Comparison of ENCODE assay signal across 10 cellular contexts in the genomic region with DNA sequence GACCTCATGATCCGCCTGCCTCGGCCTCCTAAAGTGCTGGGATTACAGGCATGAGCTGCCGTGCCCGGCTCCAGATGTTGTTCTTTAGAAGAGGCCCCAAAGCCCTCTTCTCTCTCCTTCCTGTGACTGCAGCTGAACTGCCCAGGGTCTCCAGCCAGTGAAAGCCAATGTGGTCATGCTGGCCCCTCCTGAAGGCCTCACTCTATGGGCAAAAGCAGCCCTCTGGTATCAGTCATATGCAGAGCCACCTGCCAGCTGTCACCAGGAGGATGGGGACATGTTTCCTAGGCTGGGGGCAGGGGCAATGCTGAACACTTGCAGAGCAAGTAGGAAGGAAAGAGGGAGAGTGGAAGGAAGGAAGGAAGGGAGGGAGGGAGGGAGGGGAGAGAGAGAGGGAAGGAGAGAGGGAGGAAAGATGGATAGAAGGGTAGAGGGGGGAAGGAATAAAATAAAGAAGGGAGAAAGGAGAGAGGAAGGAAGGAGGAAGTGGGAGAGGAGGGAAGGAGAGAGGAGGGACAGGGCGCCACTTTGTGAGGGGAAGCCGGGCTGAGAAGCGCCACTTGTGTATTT. TPM values are rescaled to one million over a fixed set of nuclear protein-coding genes. Genes with fewer than 3 reads are reported as not detected.
DNase-seq lines count a peak whose midpoint lies in the region; ATAC-seq, FAIRE-seq and TF ChIP-seq lines count a peak whose summit lies in the region.
"Had no signal": no experiment of that assay in that cellular context is flagged by ENCODE, and none has a peak within 500 bp of the region (broad histone marks: within the 10 kb centered on the region; RNA-seq: fewer than 3 reads in every experiment).

No MANE protein-coding gene starts in this region.

- H3K27me3 ChIP-seq in ACC112 (ENCODE audit: insufficient read depth, low read length) (no peaks in the 10 kb centered on the region), HL-60 (ENCODE audit: insufficient read depth, poor library complexity, severe bottlenecking) (no peaks in the 10 kb centered on the region)
- H3K27me3 ChIP-seq: pancreas had no signal

- TF ChIP-seq CTCF in HL-60 (IDR thresholded peaks at IDR 0.05; ENCODE audit: insufficient read depth, low read length): no peak
- TF ChIP-seq CTCF in coronary artery (IDR thresholded peaks at IDR 0.05): no peak
- TF ChIP-seq CTCF in neural crest cell (conservative IDR thresholded peaks at IDR 0.05): no peak

- H3K4me3 ChIP-seq in ACC112 (ENCODE audit: low read depth, low read length): no peak overlapping the region
- no peak overlapping the region for H3K4me3 ChIP-seq in HL-60 (replicated peaks; ENCODE audit: insufficient read depth, low read length)
- peak overlapping the region; percentile 42 for H3K4me3 ChIP-seq in coronary artery
- H3K4me3 ChIP-seq: pancreas had no signal

- H3K4me1 Mint-ChIP-seq in neural crest cell: peaks cover 18% of the 10 kb centered on the region

- H3K27ac ChIP-seq in ACC112 (ENCODE audit: low read depth, low read length): peak overlapping the region; percentile 93
- peak overlapping the region; percentile 81 for H3K27ac ChIP-seq in HL-60 (replicated peaks)
- peak overlapping the region; percentile 51 to 90 for H3K27ac ChIP-seq in coronary artery

- peak overlapping the region; percentile 61 for H3K4me3 Mint-ChIP-seq in neural crest cell

- DNase-seq in HL-60 (ENCODE audit: low read depth in 1 of 2, low spot score in 1 of 2) (no peak), coronary artery (ENCODE audit: low spot score) (no peak), neural crest cell (ENCODE audit: low read depth, low spot score) (no peak), NOMO-1 treated with DMSO at 0.1 percent for 48 hours (lab: John Stamatoyannopoulos, UW; ENCODE audit: unreplicated experiment) (no peak), urothelium cell line (ENCODE audit: low spot score) (no peak), midbrain (lab: John Stamatoyannopoulos, UW) (no peak)
- DNase-seq: NCI-H1105 had no signal

- no peaks in the 10 kb centered on the region for H3K36me3 ChIP-seq in ACC112 (ENCODE audit: insufficient read depth, low read length)
- H3K36me3 ChIP-seq: pancreas had no signal

- peak overlapping the region; percentile 57 for H3K27ac Mint-ChIP-seq in neural crest cell (ENCODE audit: unreplicated experiment)

- peaks cover 45% of the 10 kb centered on the region for H3K4me1 ChIP-seq in ACC112 (ENCODE audit: control insufficient read depth, insufficient read depth, low read length, unreplicated experiment)
- H3K4me1 ChIP-seq: pancreas had no signal

- no peaks in the 10 kb centered on the region for H3K36me3 Mint-ChIP-seq in neural crest cell (ENCODE audit: low read depth)

- peak overlapping the region; percentile 10 for H2AFZ ChIP-seq in ACC112 (ENCODE audit: low read length, unreplicated experiment)

- FAIRE-seq in urothelium cell line (lab: Jason Lieb, UNC): no peak
- FAIRE-seq: pancreas had no signal

- no peaks in the 10 kb centered on the region for H3K79me2 ChIP-seq in ACC112 (ENCODE audit: control insufficient read depth, insufficient read depth, low read length, unreplicated experiment)

- ATAC-seq in GM21390 (IDR thresholded peaks at IDR 0.05; ENCODE audit: unreplicated experiment): no peak

- no peaks in the 10 kb centered on the region for H3K9me3 Mint-ChIP-seq in neural crest cell

- no peaks in the 10 kb centered on the region for H3K27me3 Mint-ChIP-seq in neural crest cell (ENCODE audit: low read depth)

RNA-seq across cellular contexts. Expression of a gene that starts 36.0 kb away (rescaled TPM):
- total RNA-seq in neural crest cell: 5.4 and 6.1 TPM in 2 replicates

RNA-seq across cellular contexts. Expression of a gene that starts 54.5 kb away (rescaled TPM):
- 42.7 and 52.0 TPM in 2 replicates for total RNA-seq in neural crest cell
